Comparison of ENCODE assay signal across 18 cellular contexts in genomic region chr6:167467793-167468431, GRCh38.
DNase-seq lines count a peak whose midpoint lies in the region; ATAC-seq, FAIRE-seq and TF ChIP-seq lines count a peak whose summit lies in the region.
"Had no signal": no experiment of that assay in that cellular context is flagged by ENCODE, and none has a peak within 500 bp of the region (broad histone marks: within the 10 kb centered on the region; RNA-seq: fewer than 3 reads in every experiment).

No MANE protein-coding gene starts in this region.

- peak; percentile 27 for DNase-seq in activated CD8-positive, alpha-beta memory T cell treated with anti-CD3 and anti-CD28 coated beads, Interleukin-2, amount 10 ng/mL, durations not matched to agents 7 days and 5 days
- no peak for DNase-seq in activated CD8-positive, alpha-beta memory T cell treated with anti-CD3 and anti-CD28 coated beads for 24 hours
- DNase-seq in K562 (ENCODE audit: extremely low read depth in 1 of 4, low spot score in 3 of 4) (peak; percentile 30 to 52 (median 36)), endothelial cell (ENCODE audit: low spot score) (no peak), urothelium cell line (ENCODE audit: low spot score) (peak; percentile 18), Karpas-422 (no peak)
- DNase-seq in activated naive CD8-positive, alpha-beta T cell treated with anti-CD3 and anti-CD28 coated beads for 36 hours = no peak
- DNase-seq: AML-193; CD4-positive, alpha-beta memory T cell; DMS153; DMS79; GDM1; H9 had no signal

- peaks cover 30 to 45% of the 10 kb centered on the region in 2 experiments for H3K27me3 ChIP-seq in K562 (ENCODE audit: control insufficient read depth in 2 of 2, insufficient read depth in 2 of 2, low read length in 2 of 2)
- H3K27me3 ChIP-seq in Karpas-422 (ENCODE audit: low read length) = no peaks in the 10 kb centered on the region

- no peak for ATAC-seq in activated CD8-positive, alpha-beta memory T cell treated with anti-CD3 and anti-CD28 coated beads, Interleukin-2, amount 10 ng/mL, durations not matched to agents 7 days and 5 days
- ATAC-seq in K562 = peak; percentile 72
- ATAC-seq: A549, GM23338, HepG2 had no signal

- no peaks in the 10 kb centered on the region for H3K36me3 ChIP-seq in K562 (ENCODE audit: control insufficient read depth, insufficient read depth, low read length)
- no peaks in the 10 kb centered on the region for H3K36me3 ChIP-seq in Karpas-422 (ENCODE audit: insufficient read depth, low read length)

- POLR2A ChIA-PET in K562 (lab: Yijun Ruan, JAX) = no interaction called here

- H3K27ac ChIP-seq in K562 (ENCODE audit: extremely low read depth, low read depth, low read length) (no peak overlapping the region), Karpas-422 (ENCODE audit: low read length) (no peak overlapping the region)
- H3K27ac ChIP-seq: 22Rv1, A549 had no signal

- peak overlapping the region; percentile 84 for H3K4me2 ChIP-seq in K562 (ENCODE audit: insufficient read depth, low read length)
- no peak overlapping the region for H3K4me2 ChIP-seq in Karpas-422 (ENCODE audit: low read depth, low read length, poor library complexity, severe bottlenecking)
- H3K4me2 ChIP-seq: A549, GM23338 had no signal

- in situ Hi-C loops in K562 (cut with MboI) = no loop called here

- CTCF ChIA-PET in activated CD8-positive, alpha-beta memory T cell treated with anti-CD3 and anti-CD28 coated beads, Interleukin-2, amount 10 ng/mL, durations not matched to agents 7 days and 5 days (lab: Charles Lee) = no interaction called here
- CTCF ChIA-PET in K562 (lab: Yijun Ruan, JAX; ENCODE audit: low intra/inter-chr PET ratio) = interaction anchor here (0.6 kb wide), 1 partner anchor 645 kb away, joined by 4 read pairs; no protein-coding TSS in a partner anchor

- no peak overlapping the region for H3K27ac Mint-ChIP-seq in activated CD8-positive, alpha-beta memory T cell treated with anti-CD3 and anti-CD28 coated beads, Interleukin-2, amount 10 ng/mL, durations not matched to agents 7 days and 5 days
- H3K27ac Mint-ChIP-seq in endothelial cell (ENCODE audit: unreplicated experiment) = peak overlapping the region; percentile 99
- H3K27ac Mint-ChIP-seq in activated naive CD8-positive, alpha-beta T cell treated with anti-CD3 and anti-CD28 coated beads for 36 hours = no peak overlapping the region
- H3K27ac Mint-ChIP-seq: CD4-positive, alpha-beta memory T cell; GM23338; H9 had no signal

- FAIRE-seq in K562 (lab: Jason Lieb, UNC) (peak; percentile 82), urothelium cell line (lab: Jason Lieb, UNC) (no peak)
- FAIRE-seq: A549, HepG2 had no signal

- no peak for TF ChIP-seq POLR2A in K562 (conservative IDR thresholded peaks at IDR 0.05)

- H3K4me3 ChIP-seq in K562 (peak overlapping the region; percentile 23), Karpas-422 (ENCODE audit: low read length) (no peak overlapping the region)
- H3K4me3 ChIP-seq: A549, GM23338 had no signal

- TF ChIP-seq EP300 in K562 (IDR thresholded peaks at IDR 0.05; ENCODE audit: low read length) = no peak

- no peak for TF ChIP-seq CTCF in K562 (IDR thresholded peaks at IDR 0.05 in 2 of 3, conservative IDR thresholded peaks at IDR 0.05 in 1 of 3; ENCODE audit: insufficient read depth in 2 of 3, low read depth in 1 of 3, low read length in 3 of 3)
- TF ChIP-seq CTCF in endothelial cell (IDR thresholded peaks at IDR 0.05; ENCODE audit: unreplicated experiment) = no peak

- WGBS in K562 (ENCODE audit: insufficient coverage, low coverage, missing lambda C conversion rate) = 3% methylated on average over 39 of the region's 39 CpGs

- intact Hi-C loops in K562 (cut with micrococcal nuclease) = no loop called here

- no peak for TF ChIP-seq RAD21 in K562 (CRISPR knock-in tag; conservative IDR thresholded peaks at IDR 0.05 in 1 of 2, IDR thresholded peaks at IDR 0.05 in 1 of 2)

- H4K20me1 ChIP-seq in K562 (replicated peaks; ENCODE audit: control insufficient read depth, insufficient read depth, low read length) = no peaks in the 10 kb centered on the region
- no peaks in the 10 kb centered on the region for H4K20me1 ChIP-seq in Karpas-422 (ENCODE audit: insufficient read depth, low read depth, low read length)

- no peaks in the 10 kb centered on the region for H3K9me2 ChIP-seq in Karpas-422 (replicated peaks; ENCODE audit: insufficient read depth, low read length)

- H3K9me1 ChIP-seq in K562 (ENCODE audit: control insufficient read depth, insufficient read depth, low read length) = no peaks in the 10 kb centered on the region

- no peaks in the 10 kb centered on the region; the same call in 1 of the 2 replicates for H3K9me3 ChIP-seq in K562 (replicated peaks; ENCODE audit: control insufficient read depth, insufficient read depth, low read depth, low read length)
- no peaks in the 10 kb centered on the region for H3K9me3 ChIP-seq in Karpas-422 (ENCODE audit: low read length)
- H3K9me3 ChIP-seq: A549 had no signal

- H3K79me2 ChIP-seq in K562 (ENCODE audit: control insufficient read depth, insufficient read depth, low read length) (no peaks in the 10 kb centered on the region), Karpas-422 (ENCODE audit: low read length) (no peaks in the 10 kb centered on the region)

- no peaks in the 10 kb centered on the region for H3K4me1 Mint-ChIP-seq in activated CD8-positive, alpha-beta memory T cell treated with anti-CD3 and anti-CD28 coated beads, Interleukin-2, amount 10 ng/mL, durations not matched to agents 7 days and 5 days
- peaks cover 64% of the 10 kb centered on the region for H3K4me1 Mint-ChIP-seq in endothelial cell (ENCODE audit: unreplicated experiment)
- H3K4me1 Mint-ChIP-seq in activated naive CD8-positive, alpha-beta T cell treated with anti-CD3 and anti-CD28 coated beads for 36 hours = peaks cover 10% of the 10 kb centered on the region
- H3K4me1 Mint-ChIP-seq: CD14-positive monocyte had no signal

- no peak overlapping the region for H3K4me3 Mint-ChIP-seq in activated CD8-positive, alpha-beta memory T cell treated with anti-CD3 and anti-CD28 coated beads, Interleukin-2, amount 10 ng/mL, durations not matched to agents 7 days and 5 days
- peak overlapping the region; percentile 13 for H3K4me3 Mint-ChIP-seq in endothelial cell (ENCODE audit: unreplicated experiment)
- H3K4me3 Mint-ChIP-seq in activated naive CD8-positive, alpha-beta T cell treated with anti-CD3 and anti-CD28 coated beads for 36 hours = no peak overlapping the region
- H3K4me3 Mint-ChIP-seq: CD14-positive monocyte; CD4-positive, alpha-beta memory T cell; GM23338; H9 had no signal

- peaks cover 0 to 5% of the 10 kb centered on the region in 2 experiments; a peak in 2 of 5 replicates for H3K4me1 ChIP-seq in K562 (replicated peaks in 1 of 2; ENCODE audit: control insufficient read depth in 2 of 2, insufficient read depth in 2 of 2, low read length in 2 of 2)
- no peaks in the 10 kb centered on the region for H3K4me1 ChIP-seq in Karpas-422 (ENCODE audit: low read length)
- H3K4me1 ChIP-seq: A549 had no signal

- no peaks in the 10 kb centered on the region for H3K36me3 Mint-ChIP-seq in activated CD8-positive, alpha-beta memory T cell treated with anti-CD3 and anti-CD28 coated beads, Interleukin-2, amount 10 ng/mL, durations not matched to agents 7 days and 5 days
- H3K36me3 Mint-ChIP-seq in endothelial cell (ENCODE audit: low read depth, unreplicated experiment) = no peaks in the 10 kb centered on the region
- H3K36me3 Mint-ChIP-seq in activated naive CD8-positive, alpha-beta T cell treated with anti-CD3 and anti-CD28 coated beads for 36 hours = no peaks in the 10 kb centered on the region
- H3K36me3 Mint-ChIP-seq: CD14-positive monocyte; CD4-positive, alpha-beta memory T cell had no signal

- no TSS peak for BruUV-seq in K562 (replicated peaks; lab: Mats Ljungman, UMichigan)

- no peaks in the 10 kb centered on the region for H3K9me3 Mint-ChIP-seq in activated CD8-positive, alpha-beta memory T cell treated with anti-CD3 and anti-CD28 coated beads, Interleukin-2, amount 10 ng/mL, durations not matched to agents 7 days and 5 days (ENCODE audit: low read depth)
- H3K9me3 Mint-ChIP-seq in endothelial cell (ENCODE audit: unreplicated experiment) = no peaks in the 10 kb centered on the region
- H3K9me3 Mint-ChIP-seq in activated naive CD8-positive, alpha-beta T cell treated with anti-CD3 and anti-CD28 coated beads for 36 hours = no peaks in the 10 kb centered on the region
- H3K9me3 Mint-ChIP-seq: H9 had no signal

- H2AFZ ChIP-seq in K562 (ENCODE audit: low read depth, low read length) = peak overlapping the region; percentile 80
- no peak overlapping the region for H2AFZ ChIP-seq in Karpas-422 (ENCODE audit: low read length)
- H2AFZ ChIP-seq: GM23338 had no signal

- H3K9ac ChIP-seq in K562 (ENCODE audit: insufficient read depth in 1 of 2, low read depth in 2 of 2, low read length in 2 of 2) (no peak overlapping the region), Karpas-422 (ENCODE audit: low read length) (no peak overlapping the region)

- peaks cover 3% of the 10 kb centered on the region for H3K27me3 Mint-ChIP-seq in activated CD8-positive, alpha-beta memory T cell treated with anti-CD3 and anti-CD28 coated beads, Interleukin-2, amount 10 ng/mL, durations not matched to agents 7 days and 5 days
- H3K27me3 Mint-ChIP-seq in endothelial cell (ENCODE audit: unreplicated experiment) = peaks cover 6% of the 10 kb centered on the region
- H3K27me3 Mint-ChIP-seq in activated naive CD8-positive, alpha-beta T cell treated with anti-CD3 and anti-CD28 coated beads for 36 hours = peaks cover 10% of the 10 kb centered on the region
- H3K27me3 Mint-ChIP-seq: CD4-positive, alpha-beta memory T cell had no signal

TF ChIP-seq in K562, 482 proteins besides CTCF, POLR2A, EP300 and RAD21 (continues in another document):
- peak; percentile 81 for TF ChIP-seq MYC (IDR thresholded peaks at IDR 0.05; ENCODE audit: low read depth, low read length)
- no peak for TF ChIP-seq MYC (CRISPR knock-in tag; IDR thresholded peaks at IDR 0.05; ENCODE audit: borderline replicate concordance, low read depth)
- TF ChIP-seq E2F6 (IDR thresholded peaks at IDR 0.05; ENCODE audit: borderline replicate concordance in 1 of 2, extremely low read depth in 1 of 2, insufficient read depth in 1 of 2, insufficient read length in 1 of 2, low read depth in 1 of 2, low read length in 1 of 2, poor library complexity in 1 of 2, severe bottlenecking in 1 of 2) = peak; percentile 56 to 81
- TF ChIP-seq CXXC5 (CRISPR knock-in tag; IDR thresholded peaks at IDR 0.05) = 0 out of 2 replicates have a peak, but pooled peaks have one; percentile 34
- 0 out of 2 replicates have a peak, but pooled peaks have one; percentile 17 for TF ChIP-seq GABPA (tag; conservative IDR thresholded peaks at IDR 0.05; ENCODE audit: low read depth)
- no peak for TF ChIP-seq ILK (tag; IDR thresholded peaks at IDR 0.05; ENCODE audit: borderline replicate concordance, low read depth)
- TF ChIP-seq NR2C2 (CRISPR knock-in tag; IDR thresholded peaks at IDR 0.05) = no peak; the same call in 1 of the 2 replicates
- TF ChIP-seq NR2C2 (tag; IDR thresholded peaks at IDR 0.05) = peak; percentile 58

Comparison
In these comparisons a context has a peak if more than half of its experiments do, and no peak if none do; other contexts are left out.
1. DNase-seq: peak in activated CD8-positive, alpha-beta memory T cell treated with anti-CD3 and anti-CD28 coated beads, Interleukin-2, amount 10 ng/mL, durations not matched to agents 7 days and 5 days (single experiment), K562 (4 of 4) and urothelium cell line (single experiment); none in activated CD8-positive, alpha-beta memory T cell treated with anti-CD3 and anti-CD28 coated beads for 24 hours (single experiment), endothelial cell (single experiment), Karpas-422 (single experiment) and activated naive CD8-positive, alpha-beta T cell treated with anti-CD3 and anti-CD28 coated beads for 36 hours (single experiment).